ENCODE assay signal across 17 cellular contexts in genomic region chr2:45072064-45072861, GRCh38.
A peak's percentile ranks its signal among the peaks of the same experiment; 100 is the strongest.
DNase-seq lines count a peak whose midpoint lies in the region; ATAC-seq and TF ChIP-seq lines count a peak whose summit lies in the region.
"Had no signal": no experiment of that assay in that cellular context is flagged by ENCODE, and none has a peak within 500 bp of the region (broad histone marks: within the 10 kb centered on the region; RNA-seq: fewer than 3 reads in every experiment).

No MANE protein-coding gene starts in this region.

- H3K4me2 ChIP-seq in Karpas-422 (ENCODE audit: low read depth, low read length, poor library complexity, severe bottlenecking), result peak overlapping the region; percentile 71

- H3K36me3 ChIP-seq in heart right ventricle, result no peaks in the 10 kb centered on the region
- H3K36me3 ChIP-seq in Karpas-422 (ENCODE audit: insufficient read depth, low read length), result no peaks in the 10 kb centered on the region; the same call in 1 of the 2 replicates

- no peaks in the 10 kb centered on the region for H3K9me3 Mint-ChIP-seq in type B pancreatic cell
- H3K9me3 Mint-ChIP-seq in glutamatergic neuron (ENCODE audit: unreplicated experiment), result peaks cover 3% of the 10 kb centered on the region
- H3K9me3 Mint-ChIP-seq: CD4-positive, alpha-beta T cell had no signal

- H3K36me3 Mint-ChIP-seq in type B pancreatic cell (no peaks in the 10 kb centered on the region), glutamatergic neuron (ENCODE audit: unreplicated experiment) (no peaks in the 10 kb centered on the region)

- H3K79me2 ChIP-seq in Karpas-422 (ENCODE audit: low read length), result no peaks in the 10 kb centered on the region

- ATAC-seq in Right ventricle myocardium inferior (no peak), heart right ventricle (no peak)
- ATAC-seq: HCT116, Panc1 had no signal

- H3K9me3 ChIP-seq in heart right ventricle, result no peaks in the 10 kb centered on the region
- no peaks in the 10 kb centered on the region for H3K9me3 ChIP-seq in Karpas-422 (ENCODE audit: low read length)

- H3K4me1 Mint-ChIP-seq in type B pancreatic cell (ENCODE audit: unreplicated experiment) (peaks cover 41% of the 10 kb centered on the region), glutamatergic neuron (ENCODE audit: low read depth, unreplicated experiment) (peaks cover 12% of the 10 kb centered on the region)

- H2AFZ ChIP-seq in Karpas-422 (ENCODE audit: low read length), result peak overlapping the region; percentile 69; the same call in 1 of the 2 replicates
- H2AFZ ChIP-seq: GM23248 had no signal

- H3K4me3 Mint-ChIP-seq in type B pancreatic cell (no peak overlapping the region), glutamatergic neuron (ENCODE audit: unreplicated experiment) (no peak overlapping the region)
- H3K4me3 Mint-ChIP-seq: CD4-positive, alpha-beta T cell had no signal

- no peaks in the 10 kb centered on the region for H4K20me1 ChIP-seq in Karpas-422 (ENCODE audit: insufficient read depth, low read depth, low read length)

- intact Hi-C loops in Right ventricle myocardium inferior (cut with DNase I), result no loop called here
- intact Hi-C loops in heart right ventricle (cut with DNase I), result no loop called here

- TF ChIP-seq CTCF in heart right ventricle (IDR thresholded peaks at IDR 0.05), result no peak
- no peak for TF ChIP-seq CTCF in type B pancreatic cell (conservative IDR thresholded peaks at IDR 0.05)
- TF ChIP-seq CTCF in glutamatergic neuron (IDR thresholded peaks at IDR 0.05; ENCODE audit: partially characterized antibody, unreplicated experiment), result no peak

- H3K27ac Mint-ChIP-seq in type B pancreatic cell (no peak overlapping the region), glutamatergic neuron (ENCODE audit: unreplicated experiment) (no peak overlapping the region)
- H3K27ac Mint-ChIP-seq: CD4-positive, alpha-beta T cell had no signal

- WGBS in heart right ventricle, 2 donors, result 87 to 88% methylated on average over 9 of the region's 9 CpGs

- H3K9me2 ChIP-seq in Karpas-422 (replicated peaks; ENCODE audit: insufficient read depth, low read length), result no peaks in the 10 kb centered on the region

- no peaks in the 10 kb centered on the region for H3K4me1 ChIP-seq in heart right ventricle
- peaks cover 81% of the 10 kb centered on the region for H3K4me1 ChIP-seq in Karpas-422 (ENCODE audit: low read length)

- H3K4me3 ChIP-seq in heart right ventricle (no peak overlapping the region), Karpas-422 (ENCODE audit: low read length) (no peak overlapping the region)
- H3K4me3 ChIP-seq: GM23248 had no signal

- H3K27me3 Mint-ChIP-seq in type B pancreatic cell, result peaks cover 24% of the 10 kb centered on the region
- H3K27me3 Mint-ChIP-seq in glutamatergic neuron (ENCODE audit: unreplicated experiment), result peaks cover 6% of the 10 kb centered on the region

- H3K27me3 ChIP-seq in heart right ventricle (peaks cover 0 to 73% (median 32%) of the 10 kb centered on the region in 7 donors), Karpas-422 (ENCODE audit: low read length) (no peaks in the 10 kb centered on the region)

- no peak overlapping the region for H3K27ac ChIP-seq in heart right ventricle
- peak overlapping the region; percentile 99 for H3K27ac ChIP-seq in Karpas-422 (ENCODE audit: low read length)
- H3K27ac ChIP-seq: GM23248 had no signal

- DNase-seq in Right ventricle myocardium inferior (ENCODE audit: missing footprints) (peak; percentile 7), heart right ventricle (no peak), Karpas-422 (no peak), islet precursor cell (peak; percentile 46), type B pancreatic cell (ENCODE audit: extremely low spot score, unreplicated experiment) (peak; percentile 52), LoVo (ENCODE audit: low spot score) (no peak), NCI-H526 (lab: John Stamatoyannopoulos, UW) (no peak), glutamatergic neuron (no peak)
- DNase-seq: CD4-positive, alpha-beta T cell; DMS153; GM23248; NCI-H1105; NCI-H2107; NCI-H226; NCI-H524 treated with DMSO at 0.1 percent for 48 hours had no signal

- peak overlapping the region; percentile 66 for H3K9ac ChIP-seq in Karpas-422 (ENCODE audit: low read length)
- H3K9ac ChIP-seq: GM23248 had no signal

Comparison
In these comparisons a context has a peak if more than half of its experiments do, and no peak if none do; other contexts are left out.
1. DNase-seq: peak in Right ventricle myocardium inferior (single experiment), islet precursor cell (single experiment) and type B pancreatic cell (single experiment); none in heart right ventricle (0 of 2), Karpas-422 (single experiment), LoVo (single experiment), NCI-H526 (0 of 2) and glutamatergic neuron (single experiment).